Comparison of ENCODE assay signal across 8 cellular contexts in the genomic region with DNA sequence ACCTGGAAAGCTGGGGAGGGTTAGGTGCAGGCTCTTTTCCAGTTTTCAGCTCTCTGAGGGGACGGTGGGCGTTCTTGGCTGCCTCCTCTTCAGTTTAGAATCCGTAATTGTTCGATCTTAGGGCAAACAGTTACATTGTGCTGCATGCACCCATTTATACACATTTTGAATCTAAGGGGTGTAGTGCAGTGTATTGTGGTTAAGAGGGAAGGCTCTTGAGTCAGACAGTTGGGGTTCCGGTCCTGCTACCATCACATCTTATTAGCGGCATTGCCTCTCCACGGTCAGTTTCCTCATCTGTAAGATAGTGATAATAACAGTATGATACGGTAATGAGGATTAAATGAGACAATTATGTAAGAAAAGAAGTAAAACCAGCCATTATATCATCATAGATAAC. TPM values are rescaled to one million over a fixed set of nuclear protein-coding genes. Genes with fewer than 3 reads are reported as not detected.
DNase-seq lines count a peak whose midpoint lies in the region; ATAC-seq and TF ChIP-seq lines count a peak whose summit lies in the region.

No MANE protein-coding gene starts in this region.

- H3K27ac ChIP-seq in SK-N-MC (peak overlapping the region; percentile 18; the same call in 1 of the 2 replicates), fibroblast of lung (ENCODE audit: insufficient read depth, low read length) (peak overlapping the region; percentile 86), gastrocnemius medialis (peak overlapping the region in 3 of 4 donors; percentile 69 to 76 (median 70))

- ATAC-seq in gastrocnemius medialis (no peak), HG03442 (IDR thresholded peaks at IDR 0.05; ENCODE audit: unreplicated experiment) (no peak)

- no peaks in the 10 kb centered on the region for H3K9me3 ChIP-seq in SK-N-MC (ENCODE audit: low read depth, low read length)
- H3K9me3 ChIP-seq in fibroblast of lung (ENCODE audit: control insufficient read depth, insufficient read depth, low read depth, low read length): no peaks in the 10 kb centered on the region
- no peaks in the 10 kb centered on the region for H3K9me3 ChIP-seq in gastrocnemius medialis

- H3K4me1 ChIP-seq in fibroblast of lung (ENCODE audit: control insufficient read depth, extremely low read depth, insufficient read depth, low read length) (peaks cover 3% of the 10 kb centered on the region), gastrocnemius medialis (peaks cover 10 to 23% of the 10 kb centered on the region in 2 donors)

- H4K20me1 ChIP-seq in fibroblast of lung (ENCODE audit: control insufficient read depth, extremely low read depth, insufficient read depth, low read length): no peaks in the 10 kb centered on the region

- peak overlapping the region; percentile 87 for H3K4me2 ChIP-seq in fibroblast of lung (ENCODE audit: extremely low read depth, insufficient read depth, low read length)

- H3K4me3 ChIP-seq in H7 (ENCODE audit: insufficient read depth, low read depth, low read length) (peak overlapping the region; percentile 96), SK-N-MC (peak overlapping the region; percentile 87), fibroblast of lung (replicated peaks in 1 of 4; ENCODE audit: control extremely low read depth in 1 of 4, insufficient read depth in 1 of 4, low read depth in 3 of 4, low read length in 4 of 4) (peak overlapping the region; percentile 57 to 85 (median 76)), gastrocnemius medialis (peak overlapping the region; percentile 71 to 82 (median 74))

- TF ChIP-seq POLR2A in gastrocnemius medialis (IDR thresholded peaks at IDR 0.05): no peak

- H3K27me3 ChIP-seq in H7 (ENCODE audit: control insufficient read depth, insufficient read depth, low read length) (no peaks in the 10 kb centered on the region), fibroblast of lung (ENCODE audit: control insufficient read depth, insufficient read depth, low read length) (no peaks in the 10 kb centered on the region), gastrocnemius medialis (no peaks in the 10 kb centered on the region)

- H2AFZ ChIP-seq in fibroblast of lung (ENCODE audit: low read length): peak overlapping the region; percentile 93

- H3K36me3 ChIP-seq in H7 (replicated peaks; ENCODE audit: control insufficient read depth, insufficient read depth, low read length) (peaks cover 30% of the 10 kb centered on the region), SK-N-MC (ENCODE audit: insufficient read depth, low read length) (peaks cover 43% of the 10 kb centered on the region), fibroblast of lung (ENCODE audit: control insufficient read depth, insufficient read depth, low read length) (peaks cover 8% of the 10 kb centered on the region), gastrocnemius medialis (peaks cover 0 to 30% of the 10 kb centered on the region in 2 donors)

- intact Hi-C loops in gastrocnemius medialis (cut with DNase I; ENCODE audit: low total_unique reads): loop anchor here (5.0 kb wide), 1 partner anchor 857 kb away; a partner anchor contains a TSS

- H3K9ac ChIP-seq in SK-N-MC (ENCODE audit: insufficient read length) (peak overlapping the region; percentile 94), fibroblast of lung (ENCODE audit: insufficient read depth, low read length) (peak overlapping the region; percentile 83)

- H3K79me2 ChIP-seq in fibroblast of lung (ENCODE audit: control insufficient read depth, insufficient read depth, low read length): peaks cover 33% of the 10 kb centered on the region

- no peak for DNase-seq in H7
- DNase-seq in SK-N-MC (ENCODE audit: low read depth, low spot score): no peak
- DNase-seq in fibroblast of lung (ENCODE audit: low read depth in 2 of 2): no peak
- no peak for DNase-seq in gastrocnemius medialis
- DNase-seq in NCI-H1930 (lab: John Stamatoyannopoulos, UW): no peak
- no peak for DNase-seq in islet precursor cell
- DNase-seq in UCSD-AML1 (lab: John Stamatoyannopoulos, UW; ENCODE audit: unreplicated experiment): no peak

- in situ Hi-C loops in gastrocnemius medialis (cut with MboI; ENCODE audit: low sequenced_read_pairs in 4 of 4): loop anchor here in 1 of 4 donors (10.0 kb wide), 1 partner anchor 251 kb away; no protein-coding TSS in a partner anchor

- TF ChIP-seq CTCF in fibroblast of lung (conservative IDR thresholded peaks at IDR 0.05 in 1 of 2, IDR thresholded peaks at IDR 0.05 in 1 of 2; ENCODE audit: low read depth in 1 of 2, low read length in 2 of 2): no peak
- TF ChIP-seq CTCF in gastrocnemius medialis (IDR thresholded peaks at IDR 0.05 in 4 of 5, conservative IDR thresholded peaks at IDR 0.05 in 1 of 5): no peak

RNA-seq across cellular contexts. Expression of a gene that starts 0.6 kb away (rescaled TPM):
- total RNA-seq in H7 (2014; rRNA removed; shearing (Covaris generic)): 53.1 and 61.9 TPM in 2 replicates
- total RNA-seq in fibroblast of lung (22.0 and 27.7 TPM in 2 replicates), gastrocnemius medialis (10 to 100 TPM in 3 of 4 donors, 1 to 10 TPM in 1; 9.3 to 21.7 (median 12.0) TPM)
- 29.6 and 46.1 TPM in 2 replicates for polyA plus RNA-seq in fibroblast of lung
- polyA plus RNA-seq in fibroblast of lung (2012): 17.8 and 27.5 TPM in 2 replicates
- polyA minus RNA-seq in fibroblast of lung (ENCODE audit: low replicate concordance): 7.6 and 11.6 TPM in 2 replicates

RNA-seq across cellular contexts. Expression of a gene that starts 29.8 kb away (rescaled TPM):
- total RNA-seq in H7 (2014; rRNA removed; shearing (Covaris generic)): 0.11 and 0.31 TPM in 2 replicates
- total RNA-seq in fibroblast of lung (not detected in 2 replicates), gastrocnemius medialis (not detected)
- 0.02 TPM in 1 of 2 replicates, not detected in the other for polyA plus RNA-seq in fibroblast of lung
- 0.05 TPM in 1 of 2 replicates, not detected in the other for polyA plus RNA-seq in fibroblast of lung (2012)
- polyA minus RNA-seq in fibroblast of lung (ENCODE audit: low replicate concordance): not detected in 2 replicates

Comparison
In these comparisons a context has a peak if more than half of its experiments do, and no peak if none do; other contexts are left out.
1. H3K27ac ChIP-seq: peak in every context shown above with its lines; median percentile 86 in fibroblast of lung; 70 in gastrocnemius medialis; 18 in SK-N-MC.